In genomic region chr12:26499979-26500640, GRCh38 we compare ENCODE assay signal across 21 cellular contexts.
"Had no signal": no experiment of that assay in that cellular context is flagged by ENCODE, and none has a peak within 500 bp of the region (broad histone marks: within the 10 kb centered on the region; RNA-seq: fewer than 3 reads in every experiment).

No MANE protein-coding gene starts in this region.

- DNase-seq: activated CD4-positive, alpha-beta T cell treated with anti-CD3 and anti-CD28 coated beads, Interleukin-2, amount 50 U/mL, for 1 hour; activated CD4-positive, CD25-positive, alpha-beta regulatory T cell treated with anti-CD3 and anti-CD28 coated beads, Interleukin-2, amount 50 U/mL, for 72 hours; activated CD8-positive, alpha-beta memory T cell treated with anti-CD3 and anti-CD28 coated beads, Interleukin-2, amount 50 U/mL, for 4 hours; activated effector memory CD4-positive, alpha-beta T cell treated with anti-CD3 and anti-CD28 coated beads, Interleukin-2, amount 50 U/mL, for 16 hours; activated naive CD4-positive, alpha-beta T cell treated with anti-CD3 and anti-CD28 coated beads, Interleukin-2, amount 50 U/mL, for 16 hours; activated T-cell treated with anti-CD3 and anti-CD28 coated beads, Interleukin-2, amount 50 U/mL, for 4 hours; cerebellar nuclear complex; effector CD4-positive, alpha-beta T cell; foreskin keratinocyte; glutamatergic neuron; hypothalamus; islet precursor cell; nephron progenitor cell; nucleus accumbens; stimulated activated CD4-positive, alpha-beta T cell treated with anti-CD3 and anti-CD28 coated beads, Interleukin-15, amount 100 ng/mL, for 24 hours; stimulated activated CD4-positive, alpha-beta T cell treated with anti-CD3 and anti-CD28 coated beads, Interleukin-2, amount 100 ng/mL, for 48 hours; stimulated activated naive CD8-positive, alpha-beta T cell treated with anti-CD3 and anti-CD28 coated beads, Interleukin-15, amount 100 ng/mL, for 72 hours; SW 1271; T-helper 2 cell; upper lobe of left lung had no signal

- ATAC-seq: activated T-cell treated with anti-CD3 and anti-CD28 coated beads, Interleukin-2, amount 50 U/mL, for 4 hours; esophagus mucosa; foreskin keratinocyte; stimulated activated naive CD8-positive, alpha-beta T cell treated with anti-CD3 and anti-CD28 coated beads, Interleukin-15, amount 100 ng/mL, for 72 hours had no signal
